Comparison of ENCODE assay signal across 8 cellular contexts in genomic region chr16:4475880-4476790, GRCh38. TPM values are rescaled to one million over a fixed set of nuclear protein-coding genes. Genes with fewer than 3 reads are reported as not detected.
A peak's percentile ranks its signal among the peaks of the same experiment; 100 is the strongest.
DNase-seq lines count a peak whose midpoint lies in the region; ATAC-seq and TF ChIP-seq lines count a peak whose summit lies in the region.

Gene HMOX2 (plus strand): TSS chr16:4476398. CDS start chr16:4505525, 29,127 bp downstream.

- TF ChIP-seq CTCF in DOHH2 (IDR thresholded peaks at IDR 0.05; ENCODE audit: low read depth, low read length, poor library complexity, severe bottlenecking): peak; percentile 52

- H4K20me1 ChIP-seq in DOHH2 (ENCODE audit: control insufficient read depth, insufficient read depth, low read depth, low read length): peaks cover 4% of the 10 kb centered on the region; the same call in 1 of the 2 replicates

- peaks cover 21% of the 10 kb centered on the region for H3K4me1 Mint-ChIP-seq in activated T-helper 1 cell treated with anti-CD3 and anti-CD28 coated beads, Interleukin-12 subunit alpha, Interleukin-12 subunit beta, Interleukin-2, Interleukin-4 antibody, amounts not matched to agents 30 ng/mL and 10 ng/mL and 1 ng/mL, durations not matched to agents 14 hours and 24 hours and 36 hours (ENCODE audit: low read depth)
- H3K4me1 Mint-ChIP-seq in naive thymus-derived CD4-positive, alpha-beta T cell: peaks cover 25 to 53% (median 40%) of the 10 kb centered on the region in 7 donors

- peaks cover 18% of the 10 kb centered on the region for H3F3A ChIP-seq in DOHH2 (ENCODE audit: control insufficient read depth, insufficient read depth)

- H3K27ac Mint-ChIP-seq in activated T-helper 1 cell treated with anti-CD3 and anti-CD28 coated beads, Interleukin-12 subunit alpha, Interleukin-12 subunit beta, Interleukin-2, Interleukin-4 antibody, amounts not matched to agents 30 ng/mL and 10 ng/mL and 1 ng/mL, durations not matched to agents 14 hours and 24 hours and 36 hours: peak within 1 kb of the TSS; percentile 89
- H3K27ac Mint-ChIP-seq in naive thymus-derived CD4-positive, alpha-beta T cell: peak within 1 kb of the TSS; percentile 83 to 95 (median 91)

- POLR2A ChIA-PET in naive thymus-derived CD4-positive, alpha-beta T cell (lab: Charles Lee): interaction anchor here (0.7 to 11.7 kb wide), 12 partner anchors 11 to 203 kb away, joined by 3 to 216 read pairs (median 6); partner anchors contain the start of genes CDIP1 and CORO7

- CTCF ChIA-PET in naive thymus-derived CD4-positive, alpha-beta T cell (lab: Charles Lee): interaction anchor here (0.6 to 6.2 kb wide), 5 partner anchors 30 to 76 kb away, joined by 3 to 71 read pairs (median 4); no protein-coding TSS in a partner anchor

- H3K36me3 Mint-ChIP-seq in activated T-helper 1 cell treated with anti-CD3 and anti-CD28 coated beads, Interleukin-12 subunit alpha, Interleukin-12 subunit beta, Interleukin-2, Interleukin-4 antibody, amounts not matched to agents 30 ng/mL and 10 ng/mL and 1 ng/mL, durations not matched to agents 14 hours and 24 hours and 36 hours (ENCODE audit: low read depth): peaks cover 13% of the 10 kb centered on the region
- H3K36me3 Mint-ChIP-seq in naive thymus-derived CD4-positive, alpha-beta T cell: peaks cover 0 to 15% (median 0%) of the 10 kb centered on the region in 5 donors

- peak; percentile 87 for ATAC-seq in GM21786 (IDR thresholded peaks at IDR 0.05; ENCODE audit: unreplicated experiment)
- ATAC-seq in naive thymus-derived CD4-positive, alpha-beta T cell: peak; percentile 95

- H3K27me3 ChIP-seq in DOHH2 (ENCODE audit: control insufficient read depth, low read length): no peaks in the 10 kb centered on the region
- no peaks in the 10 kb centered on the region for H3K27me3 ChIP-seq in naive thymus-derived CD4-positive, alpha-beta T cell (ENCODE audit: control insufficient read depth in 2 of 2, insufficient read depth in 2 of 2, low read length in 2 of 2)

- H3K9me3 Mint-ChIP-seq in activated T-helper 1 cell treated with anti-CD3 and anti-CD28 coated beads, Interleukin-12 subunit alpha, Interleukin-12 subunit beta, Interleukin-2, Interleukin-4 antibody, amounts not matched to agents 30 ng/mL and 10 ng/mL and 1 ng/mL, durations not matched to agents 14 hours and 24 hours and 36 hours: no peaks in the 10 kb centered on the region
- H3K9me3 Mint-ChIP-seq in naive thymus-derived CD4-positive, alpha-beta T cell: no peaks in the 10 kb centered on the region

- peak within 1 kb of the TSS; percentile 90 for H3K4me3 ChIP-seq in DOHH2 (ENCODE audit: low read length)
- peak within 1 kb of the TSS; percentile 89 for H3K4me3 ChIP-seq in naive thymus-derived CD4-positive, alpha-beta T cell (ENCODE audit: low read length)

- H3K9me2 ChIP-seq in DOHH2 (replicated peaks; ENCODE audit: control insufficient read depth, low read length): no peaks in the 10 kb centered on the region

- peak within 1 kb of the TSS; percentile 80 for H3K4me2 ChIP-seq in DOHH2 (ENCODE audit: low read length)

- H3K4me1 ChIP-seq in DOHH2 (ENCODE audit: control insufficient read depth, low read length): peaks cover 34% of the 10 kb centered on the region
- peaks cover 29 to 38% of the 10 kb centered on the region in 2 donors for H3K4me1 ChIP-seq in naive thymus-derived CD4-positive, alpha-beta T cell (ENCODE audit: control insufficient read depth in 2 of 2, insufficient read depth in 2 of 2, low read length in 2 of 2)

- no peaks in the 10 kb centered on the region for H3K27me3 Mint-ChIP-seq in activated T-helper 1 cell treated with anti-CD3 and anti-CD28 coated beads, Interleukin-12 subunit alpha, Interleukin-12 subunit beta, Interleukin-2, Interleukin-4 antibody, amounts not matched to agents 30 ng/mL and 10 ng/mL and 1 ng/mL, durations not matched to agents 14 hours and 24 hours and 36 hours (ENCODE audit: insufficient read depth)
- H3K27me3 Mint-ChIP-seq in naive thymus-derived CD4-positive, alpha-beta T cell: no peaks in the 10 kb centered on the region

- intact Hi-C loops in activated T-helper 1 cell treated with anti-CD3 and anti-CD28 coated beads, Interleukin-12 subunit alpha, Interleukin-12 subunit beta, Interleukin-2, Interleukin-4 antibody, amounts not matched to agents 30 ng/mL and 10 ng/mL and 1 ng/mL, durations not matched to agents 14 hours and 24 hours and 36 hours (cut with micrococcal nuclease): loop anchor here (1.0 to 5.0 kb wide), 14 partner anchors 12 to 373 kb away; partner anchors contain the start of genes ADCY9, CDIP1, DNAJA3 and MGRN1
- intact Hi-C loops in naive thymus-derived CD4-positive, alpha-beta T cell (cut with micrococcal nuclease): loop anchor here (1.0 to 5.0 kb wide), 14 partner anchors 12 to 149 kb away; partner anchors contain the start of genes CDIP1 (in 2 of the 2), DNAJA3 (in 2 of the 2), CORO7 (in 1 of the 2) and MGRN1 (in 1 of the 2)

- H3K36me3 ChIP-seq in DOHH2 (ENCODE audit: control insufficient read depth, low read length): peaks cover 16% of the 10 kb centered on the region
- H3K36me3 ChIP-seq in KOPT-K1 (ENCODE audit: insufficient read depth, low read length): peaks cover 9% of the 10 kb centered on the region; the same call in 1 of the 2 replicates
- peaks cover 0 to 12% (median 0%) of the 10 kb centered on the region in 3 experiments for H3K36me3 ChIP-seq in naive thymus-derived CD4-positive, alpha-beta T cell (ENCODE audit: control insufficient read depth in 2 of 3, insufficient read depth in 3 of 3, low read length in 3 of 3)

- H3K9me3 ChIP-seq in DOHH2 (ENCODE audit: control insufficient read depth, insufficient read depth, low read length) (no peaks in the 10 kb centered on the region), KOPT-K1 (ENCODE audit: insufficient read depth, low read length, poor library complexity, severe bottlenecking) (no peaks in the 10 kb centered on the region)
- no peaks in the 10 kb centered on the region for H3K9me3 ChIP-seq in naive thymus-derived CD4-positive, alpha-beta T cell (ENCODE audit: control insufficient read depth in 2 of 3, low read length in 3 of 3)

- peak; percentile 95 for DNase-seq in RKO (ENCODE audit: low spot score)
- peak; percentile 93 for DNase-seq in activated T-helper 1 cell treated with anti-CD3 and anti-CD28 coated beads, Interleukin-12 subunit alpha, Interleukin-12 subunit beta, Interleukin-2, Interleukin-4 antibody, amounts not matched to agents 30 ng/mL and 10 ng/mL and 1 ng/mL, durations not matched to agents 14 hours and 24 hours and 36 hours (ENCODE audit: low spot score)
- DNase-seq in fibroblast of gingiva (ENCODE audit: low read depth): peak; percentile 86
- DNase-seq in naive thymus-derived CD4-positive, alpha-beta T cell: peak; percentile 85 to 98 (median 92)
- DNase-seq in stimulated activated naive CD4-positive, alpha-beta T cell (lab: John Stamatoyannopoulos, UW): peak; percentile 83 to 91 (median 87)

- peak within 1 kb of the TSS; percentile 61 for H3K27ac ChIP-seq in DOHH2 (ENCODE audit: low read depth, low read length)
- peak within 1 kb of the TSS; percentile 95 for H3K27ac ChIP-seq in KOPT-K1 (ENCODE audit: low read depth, low read length, poor library complexity, severe bottlenecking)
- H3K27ac ChIP-seq in naive thymus-derived CD4-positive, alpha-beta T cell (ENCODE audit: low read depth, low read length): peak within 1 kb of the TSS; percentile 92

- H3K4me3 Mint-ChIP-seq in activated T-helper 1 cell treated with anti-CD3 and anti-CD28 coated beads, Interleukin-12 subunit alpha, Interleukin-12 subunit beta, Interleukin-2, Interleukin-4 antibody, amounts not matched to agents 30 ng/mL and 10 ng/mL and 1 ng/mL, durations not matched to agents 14 hours and 24 hours and 36 hours: peak within 1 kb of the TSS; percentile 89
- peak within 1 kb of the TSS; percentile 90 to 96 (median 94) for H3K4me3 Mint-ChIP-seq in naive thymus-derived CD4-positive, alpha-beta T cell

- H3K79me2 ChIP-seq in DOHH2 (ENCODE audit: control insufficient read depth, low read length): peaks cover 82% of the 10 kb centered on the region

RNA-seq across cellular contexts. Expression of gene HMOX2, which starts in this region (rescaled TPM):
- total RNA-seq in activated T-helper 1 cell treated with anti-CD3 and anti-CD28 coated beads, Interleukin-12 subunit alpha, Interleukin-12 subunit beta, Interleukin-2, Interleukin-4 antibody, amounts not matched to agents 30 ng/mL and 10 ng/mL and 1 ng/mL, durations not matched to agents 14 hours and 24 hours and 36 hours: 64.7 and 68.4 TPM in 2 replicates
- 10 to 100 TPM; 44.6 to 84.9 (median 61.0) TPM for total RNA-seq in naive thymus-derived CD4-positive, alpha-beta T cell
- polyA plus RNA-seq in naive thymus-derived CD4-positive, alpha-beta T cell: 100 to 1,000 TPM; 127 to 163 TPM

Comparison
In these comparisons a context has a peak if more than half of its experiments do, and no peak if none do; other contexts are left out.
1. Peak in every context shown above with its lines: DNase-seq, ATAC-seq, H3K4me3 ChIP-seq and H3K27ac ChIP-seq.